Comparison of ENCODE assay signal across 8 cellular contexts in genomic region chr4:1712216-1713002, GRCh38. TPM values are rescaled to one million over a fixed set of nuclear protein-coding genes. Genes with fewer than 3 reads are reported as not detected.
A peak's percentile ranks its signal among the peaks of the same experiment; 100 is the strongest.
DNase-seq lines count a peak whose midpoint lies in the region; TF ChIP-seq lines count a peak whose summit lies in the region.

Gene SLBP (minus strand): TSS chr4:1712319. CDS start chr4:1712188, 131 bp downstream.

- no peaks in the 10 kb centered on the region for H3K36me3 ChIP-seq in ectodermal cell (ENCODE audit: control insufficient read depth, insufficient read depth, low read length)

- peak within 1 kb of the TSS; percentile 91 for H3K27ac ChIP-seq in ectodermal cell (ENCODE audit: insufficient read depth, low read depth, low read length, poor library complexity, severe bottlenecking)

- no peak for TF ChIP-seq CTCF in GM20000 (IDR thresholded peaks at IDR 0.05; ENCODE audit: extremely low read depth, missing control alignments)

- peak within 1 kb of the TSS; percentile 86 for H3K4me3 ChIP-seq in ectodermal cell (ENCODE audit: insufficient read depth, low read depth, low read length)

- DNase-seq in CMK (ENCODE audit: low read depth) (peak; percentile 96), GM20000 (ENCODE audit: low spot score) (peak; percentile 98), HS-5 (ENCODE audit: low read depth) (peak; percentile 89), NK-92 (lab: John Stamatoyannopoulos, UW; ENCODE audit: unreplicated experiment) (peak; percentile 90), lung microvascular endothelial cell (ENCODE audit: low read depth in 2 of 2) (peak; percentile 93 to 97)
- DNase-seq in activated CD8-positive, alpha-beta memory T cell treated with anti-CD3 and anti-CD28 coated beads for 1 hour (ENCODE audit: extremely low read depth in 1 of 2, low read depth in 1 of 2): peak; percentile 95 to 97
- peak; percentile 98 to 99 (median 99) for DNase-seq in stimulated activated CD4-positive, alpha-beta T cell treated with anti-CD3 and anti-CD28 coated beads, TNF-alpha, amount 100 ng/mL, for 48 hours (ENCODE audit: low read depth in 3 of 3)

- 0% methylated on average over 98 of the region's 98 CpGs for WGBS in ectodermal cell, 2 experiments

- no peaks in the 10 kb centered on the region for H3K4me1 ChIP-seq in ectodermal cell (ENCODE audit: control insufficient read depth, insufficient read depth, low read length)

- H3K27me3 ChIP-seq in ectodermal cell (ENCODE audit: control insufficient read depth, insufficient read depth, low read length, poor library complexity, severe bottlenecking): no peaks in the 10 kb centered on the region

- no peaks in the 10 kb centered on the region for H3K9me3 ChIP-seq in ectodermal cell (ENCODE audit: control insufficient read depth, low read length)

RNA-seq across cellular contexts. Expression of gene SLBP, which starts in this region (rescaled TPM):
- 66.4 TPM for polyA plus RNA-seq in ectodermal cell (2013, experiment 1 of 4)
- polyA plus RNA-seq in ectodermal cell (2013, experiment 2 of 4): 72.0 TPM
- 52.7 TPM for polyA plus RNA-seq in ectodermal cell (2013, experiment 3 of 4)
- 55.2 TPM for polyA plus RNA-seq in ectodermal cell (2013, experiment 4 of 4)
- 46.0 and 49.4 TPM in 2 replicates for total RNA-seq in lung microvascular endothelial cell

Comparison
In these comparisons a context has a peak if more than half of its experiments do, and no peak if none do; other contexts are left out.
1. Peak in every context shown above with its lines: DNase-seq, H3K4me3 ChIP-seq and H3K27ac ChIP-seq.